ENCODE assay signal across 17 cellular contexts in genomic region chr1:25460020-25460419, GRCh38. TPM values are rescaled to one million over a fixed set of nuclear protein-coding genes. Genes with fewer than 3 reads are reported as not detected.
"Had no signal": no experiment of that assay in that cellular context is flagged by ENCODE, and none has a peak within 500 bp of the region (broad histone marks: within the 10 kb centered on the region; RNA-seq: fewer than 3 reads in every experiment).

No MANE protein-coding gene starts in this region.

- H3K27me3 Mint-ChIP-seq: dendritic cell treated with granulocyte-macrophage colony-stimulating factor and Interleukin-4, amounts not matched to agents 40 ng/mL and 50 ng/mL, for 4 days; type B pancreatic cell had no signal

- H3K9me3 ChIP-seq: ascending aorta, esophagus muscularis mucosa, stomach had no signal

- H3K27me3 ChIP-seq: ascending aorta, esophagus muscularis mucosa, stomach had no signal

- H3K27ac ChIP-seq: ascending aorta, stomach had no signal

- H3K27ac Mint-ChIP-seq: activated T-cell treated with anti-CD3 and anti-CD28 coated beads, Interleukin-2, amount 50 U/mL, for 72 hours; dendritic cell treated with granulocyte-macrophage colony-stimulating factor and Interleukin-4, amounts not matched to agents 40 ng/mL and 50 ng/mL, for 4 days; nephron progenitor cell; stimulated activated effector memory CD8-positive, alpha-beta T cell treated with anti-CD3 and anti-CD28 coated beads, Interleukin-12 subunit alpha, Interleukin-12 subunit beta, amount 100 ng/mL, for 72 hours; type B pancreatic cell had no signal

- FAIRE-seq: endothelial cell of umbilical vein had no signal

- DNase-seq: activated CD4-positive, alpha-beta T cell treated with anti-CD3 and anti-CD28 coated beads, Interleukin-2, amount 50 U/mL, for 4 hours; activated effector memory CD4-positive, alpha-beta T cell treated with anti-CD3 and anti-CD28 coated beads, Interleukin-2, amount 50 U/mL, for 16 hours; activated naive CD4-positive, alpha-beta T cell treated with anti-CD3 and anti-CD28 coated beads, Interleukin-2, amount 50 U/mL, for 16 hours; activated T-cell treated with anti-CD3 and anti-CD28 coated beads, Interleukin-2, amount 50 U/mL, for 72 hours; effector CD8-positive, alpha-beta T cell; mammary epithelial cell; nephron progenitor cell; nucleus accumbens; stimulated activated CD4-positive, alpha-beta T cell treated with anti-CD3 and anti-CD28 coated beads, Interleukin-4, amount 100 ng/mL, for 24 hours; stomach had no signal

- H3K4me1 Mint-ChIP-seq: stimulated activated effector memory CD8-positive, alpha-beta T cell treated with anti-CD3 and anti-CD28 coated beads, Interleukin-12 subunit alpha, Interleukin-12 subunit beta, amount 100 ng/mL, for 72 hours had no signal

- H3K4me3 Mint-ChIP-seq: activated T-cell treated with anti-CD3 and anti-CD28 coated beads, Interleukin-2, amount 50 U/mL, for 72 hours; dendritic cell treated with granulocyte-macrophage colony-stimulating factor and Interleukin-4, amounts not matched to agents 40 ng/mL and 50 ng/mL, for 4 days; nephron progenitor cell; stimulated activated effector memory CD8-positive, alpha-beta T cell treated with anti-CD3 and anti-CD28 coated beads, Interleukin-12 subunit alpha, Interleukin-12 subunit beta, amount 100 ng/mL, for 72 hours; type B pancreatic cell had no signal

- H3K4me3 ChIP-seq: ascending aorta, esophagus muscularis mucosa, smooth muscle cell, stomach had no signal

- ATAC-seq: activated T-cell treated with anti-CD3 and anti-CD28 coated beads, Interleukin-2, amount 50 U/mL, for 72 hours; stimulated activated effector memory CD8-positive, alpha-beta T cell treated with anti-CD3 and anti-CD28 coated beads, Interleukin-12 subunit alpha, Interleukin-12 subunit beta, amount 100 ng/mL, for 72 hours had no signal

- H3K4me2 ChIP-seq: smooth muscle cell had no signal

RNA-seq across cellular contexts. Expression of gene RHCE, which starts 39.4 kb away (rescaled TPM):
- total RNA-seq: ascending aorta, endothelial cell of umbilical vein had no signal
